Comparison of ENCODE assay signal across 20 cellular contexts in genomic region chr4:96315815-96316214, GRCh38.
DNase-seq lines count a peak whose midpoint lies in the region; ATAC-seq and TF ChIP-seq lines count a peak whose summit lies in the region.
"Had no signal": no experiment of that assay in that cellular context is flagged by ENCODE, and none has a peak within 500 bp of the region (broad histone marks: within the 10 kb centered on the region; RNA-seq: fewer than 3 reads in every experiment).

No MANE protein-coding gene starts in this region.

- intact Hi-C loops in PC-3 (cut with micrococcal nuclease), result no loop called here
- intact Hi-C loops in PC-9 (cut with micrococcal nuclease; ENCODE audit: unreplicated experiment), result no loop called here

- H3F3A ChIP-seq in GM23338 (replicated peaks; ENCODE audit: low read depth), result no peaks in the 10 kb centered on the region
- no peaks in the 10 kb centered on the region for H3F3A ChIP-seq in PC-3 (ENCODE audit: low read length, unreplicated experiment)
- no peaks in the 10 kb centered on the region for H3F3A ChIP-seq in PC-9 (ENCODE audit: insufficient read depth, low read depth)

- H3K79me2 ChIP-seq in GM23338 (replicated peaks; ENCODE audit: insufficient read depth), result no peaks in the 10 kb centered on the region
- H3K79me2 ChIP-seq in PC-3 (ENCODE audit: low read length), result no peaks in the 10 kb centered on the region
- no peaks in the 10 kb centered on the region for H3K79me2 ChIP-seq in PC-9 (ENCODE audit: low read depth)

- H3K4me1 Mint-ChIP-seq in GM23338, result peaks cover 8% of the 10 kb centered on the region; the same call in 2 of the 3 replicates
- H3K4me1 Mint-ChIP-seq in progenitor cell of endocrine pancreas (ENCODE audit: low read depth), result peaks cover 13% of the 10 kb centered on the region
- H3K4me1 Mint-ChIP-seq: activated CD4-positive, alpha-beta T cell treated with anti-CD3 and anti-CD28 coated beads, Interleukin-2, amount 10 ng/mL, durations not matched to agents 7 days and 5 days had no signal

- H3K9ac ChIP-seq in PC-3 (ENCODE audit: low read length), result no peak overlapping the region

- CTCF ChIA-PET in PC-3 (lab: Charles Lee) (no interaction called here), PC-9 (lab: Charles Lee) (no interaction called here)

- BruUV-seq in PC-3 (replicated peaks; lab: Mats Ljungman, UMichigan) (no TSS peak), PC-9 (replicated peaks; lab: Mats Ljungman, UMichigan) (no TSS peak)

- H3K4me1 ChIP-seq in GM23338 (ENCODE audit: insufficient read depth) (no peaks in the 10 kb centered on the region), PC-3 (ENCODE audit: insufficient read depth, low read length) (no peaks in the 10 kb centered on the region), PC-9 (replicated peaks; ENCODE audit: insufficient read depth) (no peaks in the 10 kb centered on the region), right atrium auricular region (no peaks in the 10 kb centered on the region)

- H3K27ac ChIP-seq in GM23338 (ENCODE audit: low read depth) (no peak overlapping the region), PC-3 (ENCODE audit: low read length) (no peak overlapping the region), PC-9 (no peak overlapping the region), right atrium auricular region (no peak overlapping the region)
- H3K27ac ChIP-seq: dorsolateral prefrontal cortex had no signal

- H3K9me3 Mint-ChIP-seq in GM23338, result no peaks in the 10 kb centered on the region
- no peaks in the 10 kb centered on the region for H3K9me3 Mint-ChIP-seq in progenitor cell of endocrine pancreas (ENCODE audit: low read depth)
- H3K9me3 Mint-ChIP-seq: activated CD4-positive, alpha-beta T cell treated with anti-CD3 and anti-CD28 coated beads, Interleukin-2, amount 10 ng/mL, durations not matched to agents 7 days and 5 days had no signal

- H3K36me3 Mint-ChIP-seq in GM23338 (ENCODE audit: low read depth) (no peaks in the 10 kb centered on the region), progenitor cell of endocrine pancreas (ENCODE audit: insufficient read depth) (no peaks in the 10 kb centered on the region)

- H3K4me3 Mint-ChIP-seq in GM23338 (no peak overlapping the region), progenitor cell of endocrine pancreas (ENCODE audit: low read depth) (no peak overlapping the region)
- H3K4me3 Mint-ChIP-seq: activated CD4-positive, alpha-beta T cell treated with anti-CD3 and anti-CD28 coated beads, Interleukin-2, amount 10 ng/mL, durations not matched to agents 7 days and 5 days had no signal

- H3K36me3 ChIP-seq in GM23338 (ENCODE audit: insufficient read depth) (no peaks in the 10 kb centered on the region), PC-3 (ENCODE audit: low read depth, low read length) (no peaks in the 10 kb centered on the region), PC-9 (ENCODE audit: low read depth) (no peaks in the 10 kb centered on the region), right atrium auricular region (no peaks in the 10 kb centered on the region)

- POLR2A ChIA-PET in PC-3 (lab: Charles Lee; ENCODE audit: unreplicated experiment), result no interaction called here
- POLR2A ChIA-PET in PC-9 (lab: Charles Lee; ENCODE audit: unreplicated experiment), result no interaction called here

- no peak overlapping the region for H3K27ac Mint-ChIP-seq in GM23338
- peak overlapping the region; percentile 72 for H3K27ac Mint-ChIP-seq in progenitor cell of endocrine pancreas
- H3K27ac Mint-ChIP-seq: activated CD4-positive, alpha-beta T cell treated with anti-CD3 and anti-CD28 coated beads, Interleukin-2, amount 10 ng/mL, durations not matched to agents 7 days and 5 days had no signal

- no peaks in the 10 kb centered on the region for H3K27me3 Mint-ChIP-seq in GM23338 (ENCODE audit: insufficient read depth, low read depth, poor library complexity)
- H3K27me3 Mint-ChIP-seq in progenitor cell of endocrine pancreas, result no peaks in the 10 kb centered on the region
- H3K27me3 Mint-ChIP-seq: activated CD4-positive, alpha-beta T cell treated with anti-CD3 and anti-CD28 coated beads, Interleukin-2, amount 10 ng/mL, durations not matched to agents 7 days and 5 days had no signal

- ATAC-seq in GM23338, result no peak
- no peak for ATAC-seq in PC-3
- ATAC-seq in HG03097 (IDR thresholded peaks at IDR 0.05; ENCODE audit: low FRiP score, unreplicated experiment), result no peak
- ATAC-seq: sciatic nerve had no signal

- H3K4me3 ChIP-seq in GM23338 (no peak overlapping the region), PC-3 (ENCODE audit: low read length) (no peak overlapping the region), epithelial cell of esophagus (ENCODE audit: low read length) (no peak overlapping the region), PC-9 (no peak overlapping the region), right atrium auricular region (no peak overlapping the region)
- H3K4me3 ChIP-seq: dorsolateral prefrontal cortex had no signal

- H3K9me2 ChIP-seq in GM23338 (ENCODE audit: insufficient read depth) (no peaks in the 10 kb centered on the region), PC-3 (replicated peaks; ENCODE audit: low read length) (no peaks in the 10 kb centered on the region), PC-9 (ENCODE audit: insufficient read depth) (no peaks in the 10 kb centered on the region)

- no peak for TF ChIP-seq CTCF in GM23338 (conservative IDR thresholded peaks at IDR 0.05; ENCODE audit: low read depth in 2 of 2)
- TF ChIP-seq CTCF in PC-3 (conservative IDR thresholded peaks at IDR 0.05; ENCODE audit: low read depth, low read length), result no peak
- no peak for TF ChIP-seq CTCF in epithelial cell of esophagus (IDR thresholded peaks at IDR 0.05; ENCODE audit: insufficient read depth, low read depth, low read length, missing control alignments)
- no peak for TF ChIP-seq CTCF in progenitor cell of endocrine pancreas (IDR thresholded peaks at IDR 0.05; ENCODE audit: unreplicated experiment)
- no peak for TF ChIP-seq CTCF in PC-9 (conservative IDR thresholded peaks at IDR 0.05)
- TF ChIP-seq CTCF in right atrium auricular region (IDR thresholded peaks at IDR 0.05), result no peak

- H4K20me1 ChIP-seq in GM23338 (replicated peaks; ENCODE audit: insufficient read depth) (no peaks in the 10 kb centered on the region), PC-3 (ENCODE audit: low read length) (no peaks in the 10 kb centered on the region), PC-9 (ENCODE audit: insufficient read depth) (no peaks in the 10 kb centered on the region)

- H3K9me3 ChIP-seq in PC-3 (ENCODE audit: low read length) (no peaks in the 10 kb centered on the region), PC-9 (ENCODE audit: insufficient read depth, low read depth) (no peaks in the 10 kb centered on the region), right atrium auricular region (no peaks in the 10 kb centered on the region)

- H3K27me3 ChIP-seq in GM23338 (ENCODE audit: insufficient read depth) (no peaks in the 10 kb centered on the region), PC-3 (ENCODE audit: low read length) (no peaks in the 10 kb centered on the region), PC-9 (ENCODE audit: insufficient read depth, low read depth) (no peaks in the 10 kb centered on the region), right atrium auricular region (no peaks in the 10 kb centered on the region)
- H3K27me3 ChIP-seq: dorsolateral prefrontal cortex had no signal

- DNase-seq in GM23338 (ENCODE audit: low spot score) (no peak), PC-3 (peak; percentile 1), epithelial cell of esophagus (ENCODE audit: low read depth) (peak; percentile 17), progenitor cell of endocrine pancreas (ENCODE audit: low spot score, unreplicated experiment) (no peak), PC-9 (no peak), right atrium auricular region (ENCODE audit: low spot score) (no peak)
- DNase-seq: activated CD4-positive, alpha-beta T cell treated with anti-CD3 and anti-CD28 coated beads, Interleukin-2, amount 10 ng/mL, durations not matched to agents 7 days and 5 days; activated CD8-positive, alpha-beta memory T cell treated with anti-CD3 and anti-CD28 coated beads, Interleukin-2, amount 50 U/mL, for 4 hours; activated effector memory CD4-positive, alpha-beta T cell treated with Interleukin-2 at 50 U/mL for 16 hours; AML-193; caudate nucleus; dorsolateral prefrontal cortex; GDM1; NCI-H1436; NCI-H345; nucleus accumbens; stimulated activated CD4-positive, alpha-beta T cell treated with anti-CD3 and anti-CD28 coated beads, Interleukin-1b, Interleukin-23, amount 100 ng/mL, for 48 hours; stimulated activated naive CD4-positive, alpha-beta T cell had no signal

- H2AFZ ChIP-seq in GM23338, result peak overlapping the region; percentile 72; the same call in 1 of the 2 replicates
- H2AFZ ChIP-seq in PC-3 (ENCODE audit: low read length), result no peak overlapping the region
- H2AFZ ChIP-seq in PC-9, result no peak overlapping the region

- H3K4me2 ChIP-seq in GM23338 (no peak overlapping the region), PC-3 (ENCODE audit: low read length) (no peak overlapping the region), PC-9 (no peak overlapping the region)

TF ChIP-seq in GM23338, 12 proteins besides CTCF, POLR2A, EP300 and RAD21:
- TF ChIP-seq, protein P1, sequence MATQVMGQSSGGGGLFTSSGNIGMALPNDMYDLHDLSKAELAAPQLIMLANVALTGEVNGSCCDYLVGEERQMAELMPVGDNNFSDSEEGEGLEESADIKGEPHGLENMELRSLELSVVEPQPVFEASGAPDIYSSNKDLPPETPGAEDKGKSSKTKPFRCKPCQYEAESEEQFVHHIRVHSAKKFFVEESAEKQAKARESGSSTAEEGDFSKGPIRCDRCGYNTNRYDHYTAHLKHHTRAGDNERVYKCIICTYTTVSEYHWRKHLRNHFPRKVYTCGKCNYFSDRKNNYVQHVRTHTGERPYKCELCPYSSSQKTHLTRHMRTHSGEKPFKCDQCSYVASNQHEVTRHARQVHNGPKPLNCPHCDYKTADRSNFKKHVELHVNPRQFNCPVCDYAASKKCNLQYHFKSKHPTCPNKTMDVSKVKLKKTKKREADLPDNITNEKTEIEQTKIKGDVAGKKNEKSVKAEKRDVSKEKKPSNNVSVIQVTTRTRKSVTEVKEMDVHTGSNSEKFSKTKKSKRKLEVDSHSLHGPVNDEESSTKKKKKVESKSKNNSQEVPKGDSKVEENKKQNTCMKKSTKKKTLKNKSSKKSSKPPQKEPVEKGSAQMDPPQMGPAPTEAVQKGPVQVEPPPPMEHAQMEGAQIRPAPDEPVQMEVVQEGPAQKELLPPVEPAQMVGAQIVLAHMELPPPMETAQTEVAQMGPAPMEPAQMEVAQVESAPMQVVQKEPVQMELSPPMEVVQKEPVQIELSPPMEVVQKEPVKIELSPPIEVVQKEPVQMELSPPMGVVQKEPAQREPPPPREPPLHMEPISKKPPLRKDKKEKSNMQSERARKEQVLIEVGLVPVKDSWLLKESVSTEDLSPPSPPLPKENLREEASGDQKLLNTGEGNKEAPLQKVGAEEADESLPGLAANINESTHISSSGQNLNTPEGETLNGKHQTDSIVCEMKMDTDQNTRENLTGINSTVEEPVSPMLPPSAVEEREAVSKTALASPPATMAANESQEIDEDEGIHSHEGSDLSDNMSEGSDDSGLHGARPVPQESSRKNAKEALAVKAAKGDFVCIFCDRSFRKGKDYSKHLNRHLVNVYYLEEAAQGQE (IDR thresholded peaks at IDR 0.05; ENCODE audit: unreplicated experiment), result peak; percentile 63
- no peak for TF ChIP-seq POLR2AphosphoS5 (IDR thresholded peaks at IDR 0.05; ENCODE audit: low read depth)

Comparison
In these comparisons a context has a peak if more than half of its experiments do, and no peak if none do; other contexts are left out.
1. DNase-seq: peak in PC-3 (single experiment) and epithelial cell of esophagus (single experiment); none in GM23338 (single experiment), progenitor cell of endocrine pancreas (single experiment), PC-9 (0 of 2) and right atrium auricular region (single experiment).